Comparison of ENCODE assay signal across 23 cellular contexts in the genomic region with DNA sequence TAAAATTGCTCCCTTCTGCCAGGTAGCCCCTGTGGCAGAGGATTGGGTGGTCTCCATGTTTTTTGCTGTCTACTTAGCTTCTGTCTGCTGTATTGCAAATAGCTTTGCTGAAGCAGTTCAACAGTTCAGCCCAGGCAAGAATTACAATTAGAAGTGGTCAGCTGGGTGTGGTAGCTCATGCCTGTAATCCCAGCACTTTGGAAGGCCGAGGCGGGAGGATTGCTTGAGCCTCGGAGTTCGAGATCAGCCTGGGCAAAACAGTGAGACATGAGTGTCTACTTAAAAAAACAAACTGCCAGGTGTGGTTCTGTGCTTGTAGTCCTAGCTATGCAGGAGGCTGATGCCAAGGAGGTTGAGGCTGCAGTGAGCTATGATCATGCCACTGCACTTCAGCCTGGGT. TPM values are rescaled to one million over a fixed set of nuclear protein-coding genes. Genes with fewer than 3 reads are reported as not detected.
DNase-seq lines count a peak whose midpoint lies in the region; FAIRE-seq and TF ChIP-seq lines count a peak whose summit lies in the region.
"Had no signal": no experiment of that assay in that cellular context is flagged by ENCODE, and none has a peak within 500 bp of the region (broad histone marks: within the 10 kb centered on the region; RNA-seq: fewer than 3 reads in every experiment).

No MANE protein-coding gene starts in this region.

- H4K5ac ChIP-seq in H1 (ENCODE audit: insufficient read length, low read depth, low read length) (no peak overlapping the region), mesendoderm (ENCODE audit: low read length) (no peak overlapping the region)

- no peak overlapping the region for H2BK5ac ChIP-seq in H1 (ENCODE audit: low read depth, low read length)
- H2BK5ac ChIP-seq in mesendoderm (ENCODE audit: low read length) = no peak overlapping the region

- TF ChIP-seq EP300 in H1 (IDR thresholded peaks at IDR 0.05; ENCODE audit: borderline replicate concordance in 1 of 2, low read depth in 2 of 2, low read length in 2 of 2) = no peak

- TF ChIP-seq RAD21 in H1 (IDR thresholded peaks at IDR 0.05 in 1 of 2, conservative IDR thresholded peaks at IDR 0.05 in 1 of 2; ENCODE audit: low read depth in 2 of 2, low read length in 2 of 2) = no peak

- H4K20me1 ChIP-seq in H1 (replicated peaks in 1 of 2; ENCODE audit: control insufficient read depth in 1 of 2, insufficient read depth in 2 of 2, low read length in 2 of 2) = no peaks in the 10 kb centered on the region
- H4K20me1 ChIP-seq: BLaER1 treated with 17β-estradiol and CSF1 and Interleukin-3, amounts not matched to agents 10 nM and 100 nM had no signal

- H3K79me2 ChIP-seq in H1 (ENCODE audit: control insufficient read depth in 1 of 2, insufficient read depth in 2 of 2, low read length in 2 of 2) (no peaks in the 10 kb centered on the region), mesendoderm (ENCODE audit: control insufficient read depth, insufficient read depth, low read length) (no peaks in the 10 kb centered on the region)

- no peak for TF ChIP-seq POLR2A in H1 (IDR thresholded peaks at IDR 0.05; ENCODE audit: control extremely low read depth in 1 of 2, low read depth in 2 of 2, low read length in 2 of 2)

- H3K27me3 ChIP-seq in H1 (replicated peaks in 1 of 4; ENCODE audit: control insufficient read depth in 3 of 4, extremely low read depth in 1 of 4, insufficient read depth in 3 of 4, low read length in 3 of 4) (no peaks in the 10 kb centered on the region), mesendoderm (ENCODE audit: insufficient read depth, low read length, poor library complexity) (no peaks in the 10 kb centered on the region)
- H3K27me3 ChIP-seq: BE2C; BLaER1 treated with 17β-estradiol and CSF1 and Interleukin-3, amounts not matched to agents 10 nM and 100 nM had no signal

- DNase-seq in NCI-H82 (lab: John Stamatoyannopoulos, UW) = peak; percentile 26
- no peak for DNase-seq in NCI-H82 treated with DMSO at 0.1 percent for 48 hours (lab: John Stamatoyannopoulos, UW; ENCODE audit: unreplicated experiment)
- DNase-seq in H1 (ENCODE audit: low read depth in 1 of 2, low spot score in 2 of 2) = peak in 1 of 2 experiments; percentile 36
- no peak for DNase-seq in mesendoderm
- DNase-seq in NCI-H69 (lab: John Stamatoyannopoulos, UW) = no peak
- DNase-seq in dedifferentiated amniotic fluid mesenchymal stem cell (ENCODE audit: extremely low spot score) = no peak
- no peak for DNase-seq in DMS79 (lab: John Stamatoyannopoulos, UW)
- DNase-seq: 8988T; ACHN; BE2C; CD4-positive, alpha-beta T cell; CD8-positive, alpha-beta memory T cell; DMS 273 treated with DMSO at 0.1 percent for 48 hours; DMS53; DND-41; H9; HFFc6 had no signal

- no peak overlapping the region for H3K4me3 ChIP-seq in H1 (ENCODE audit: extremely low read depth in 1 of 4, insufficient read depth in 2 of 4, low read depth in 3 of 4, low read length in 4 of 4)
- no peak overlapping the region for H3K4me3 ChIP-seq in mesendoderm (ENCODE audit: low read length)
- H3K4me3 ChIP-seq: A549; BLaER1 treated with 17β-estradiol and CSF1 and Interleukin-3, amounts not matched to agents 10 nM and 100 nM had no signal

- H4K8ac ChIP-seq in H1 (ENCODE audit: extremely low read depth, insufficient read depth, low read length) (no peak overlapping the region), mesendoderm (ENCODE audit: low read depth, low read length) (no peak overlapping the region)

- 0 out of 2 replicates have a peak overlapping the region, but pooled peaks have one; percentile 15 for H2BK20ac ChIP-seq in H1 (ENCODE audit: low read length)

- CTCF ChIA-PET in H1 (lab: Charles Lee; ENCODE audit: partially characterized antibody) = interaction anchor here (0.9 to 2.1 kb wide), 6 partner anchors 15 to 60 kb away, joined by 3 to 5 read pairs (median 3); no protein-coding TSS in a partner anchor

- H3K4ac ChIP-seq in H1 (replicated peaks; ENCODE audit: insufficient read length, low read depth, low read length) (no peak overlapping the region), mesendoderm (ENCODE audit: low read depth, low read length) (no peak overlapping the region)

- H3K9me3 ChIP-seq in H1 (ENCODE audit: insufficient read depth in 2 of 2, low read depth in 1 of 2, low read length in 1 of 2) = no peaks in the 10 kb centered on the region
- H3K9me3 ChIP-seq: A549, BE2C had no signal

- no peaks in the 10 kb centered on the region for H3K23me2 ChIP-seq in H1 (ENCODE audit: low read depth, low read length)

- H3K4me2 ChIP-seq in H1 (ENCODE audit: insufficient read depth in 1 of 2, low read depth in 2 of 2, low read length in 2 of 2) = no peak overlapping the region
- no peak overlapping the region for H3K4me2 ChIP-seq in mesendoderm (ENCODE audit: low read length)
- H3K4me2 ChIP-seq: A549; BLaER1 treated with 17β-estradiol and CSF1 and Interleukin-3, amounts not matched to agents 10 nM and 100 nM had no signal

- H2BK15ac ChIP-seq in H1 (ENCODE audit: low read length) (no peak overlapping the region), mesendoderm (replicated peaks; ENCODE audit: low read depth) (no peak overlapping the region)

- H3K36me3 ChIP-seq in H1 (ENCODE audit: control insufficient read depth in 2 of 4, insufficient read depth in 4 of 4, low read length in 3 of 4) (no peaks in the 10 kb centered on the region), mesendoderm (ENCODE audit: control insufficient read depth, insufficient read depth, low read length) (no peaks in the 10 kb centered on the region)
- H3K36me3 ChIP-seq: BE2C; BLaER1 treated with 17β-estradiol and CSF1 and Interleukin-3, amounts not matched to agents 10 nM and 100 nM had no signal

- H3K56ac ChIP-seq in H1 (replicated peaks; ENCODE audit: insufficient read length, low read depth, low read length) = no peak overlapping the region
- no peak overlapping the region for H3K56ac ChIP-seq in mesendoderm (ENCODE audit: low read length)

- no peak overlapping the region for H2AFZ ChIP-seq in H1 (ENCODE audit: low read length)

- H3K18ac ChIP-seq in H1 (ENCODE audit: extremely low read depth, low read length) (no peak overlapping the region; the same call in 1 of the 2 replicates), mesendoderm (ENCODE audit: low read length) (no peak overlapping the region)

- POLR2A ChIA-PET in H1 (lab: Charles Lee; ENCODE audit: partially characterized antibody) = interaction anchor here (0.6 to 1.1 kb wide), 5 partner anchors 10 to 1058 kb away, joined by 3 to 5 read pairs (median 3); no protein-coding TSS in a partner anchor

- no peak overlapping the region for H3K14ac ChIP-seq in H1 (ENCODE audit: insufficient read length)

- TF ChIP-seq CTCF in H1 (IDR thresholded peaks at IDR 0.05; ENCODE audit: control extremely low read depth in 1 of 3, insufficient read depth in 1 of 3, low read depth in 1 of 3, low read length in 3 of 3) = no peak

- no peak overlapping the region for H2BK12ac ChIP-seq in H1 (ENCODE audit: low read depth, low read length)

- H3K79me1 ChIP-seq in H1 (ENCODE audit: low read depth, low read length) = no peaks in the 10 kb centered on the region
- H3K79me1 ChIP-seq in mesendoderm (ENCODE audit: low read length) = no peaks in the 10 kb centered on the region

- H2BK120ac ChIP-seq in H1 (replicated peaks; ENCODE audit: low read depth, low read length) (no peak overlapping the region), mesendoderm (ENCODE audit: low read depth, low read length) (peak overlapping the region; percentile 28)

- H4K91ac ChIP-seq in H1 (replicated peaks; ENCODE audit: insufficient read length, low read length) = no peak overlapping the region

- peaks cover 0 to 16% (median 6%) of the 10 kb centered on the region in 4 experiments; a peak in 4 of 7 replicates for H3K4me1 ChIP-seq in H1 (replicated peaks in 1 of 4; ENCODE audit: control insufficient read depth in 3 of 4, insufficient read depth in 4 of 4, low read length in 3 of 4)
- no peaks in the 10 kb centered on the region for H3K4me1 ChIP-seq in mesendoderm (ENCODE audit: control insufficient read depth, low read depth, low read length)
- H3K4me1 ChIP-seq: A549, BE2C had no signal

- H3K9ac ChIP-seq in H1 (replicated peaks in 1 of 4; ENCODE audit: extremely low read depth in 1 of 4, low read depth in 3 of 4, low read length in 3 of 4) (no peak overlapping the region), mesendoderm (ENCODE audit: low read length) (no peak overlapping the region)
- H3K9ac ChIP-seq: BLaER1 treated with 17β-estradiol and CSF1 and Interleukin-3, amounts not matched to agents 10 nM and 100 nM had no signal

- no peak for FAIRE-seq in H1 (lab: Jason Lieb, UNC)
- FAIRE-seq: A549, D721Med, G401.6, GM12892 had no signal

- no peak overlapping the region for H2AK5ac ChIP-seq in H1 (ENCODE audit: low read depth, low read length)
- H2AK5ac ChIP-seq in mesendoderm (ENCODE audit: low read length) = no peak overlapping the region

- H3K27ac ChIP-seq in H1 (ENCODE audit: low read depth, low read length) = no peak overlapping the region
- H3K27ac ChIP-seq in mesendoderm (ENCODE audit: low read depth, low read length) = no peak overlapping the region
- H3K27ac ChIP-seq: A549; BLaER1 treated with 17β-estradiol and CSF1 and Interleukin-3, amounts not matched to agents 10 nM and 100 nM had no signal

- WGBS in H1 (ENCODE audit: extremely low coverage in 1 of 2, insufficient coverage in 1 of 2, insufficient read length in 1 of 2, insufficient replicate concordance in 2 of 2, low coverage in 1 of 2, low lambda C conversion rate in 2 of 2, missing lambda C conversion rate in 1 of 2), 2 experiments = 95% methylated on average over 4 of the region's 4 CpGs; no CpG with 5 or more reads in 1 of the 2 experiments
- WGBS in mesendoderm (ENCODE audit: extremely low coverage, insufficient coverage, low lambda C conversion rate) = no CpG with 5 or more reads among the region's 4 CpGs

- no peak overlapping the region for H3K23ac ChIP-seq in H1 (ENCODE audit: insufficient read length)
- no peak overlapping the region for H3K23ac ChIP-seq in mesendoderm (ENCODE audit: low read length)

TF ChIP-seq in H1, 55 proteins besides CTCF, POLR2A, EP300 and RAD21 (continues in another document):
- TF ChIP-seq RXRA (IDR thresholded peaks at IDR 0.05; ENCODE audit: insufficient read depth, low read depth, low read length) = no peak

RNA-seq across cellular contexts. Expression of a gene that starts 30.7 kb away (rescaled TPM):
- total RNA-seq in H1 (2021; fragmentation: NEBNext Ultra II Directional; extraction: Animal tissue kit (Norgen Biotek cat#: 25700)) = 1.8 and 2.0 TPM in 2 replicates
- 0.24 and 0.50 TPM in 2 replicates for polyA plus RNA-seq in H1 (2011; rRNA removed)
- polyA plus RNA-seq in H1 (2011; cell fraction: cytosol; rRNA removed) = 0.87 TPM
- 0.16 TPM for polyA plus RNA-seq in H1 (2011; cell fraction: nucleus; rRNA removed)
- polyA plus RNA-seq in H1 (2012, experiment 1 of 2) = 0.62 to 0.84 TPM (median 0.77 TPM) in 4 replicates
- 0.38 TPM for polyA plus RNA-seq in H1 (2012, experiment 2 of 2)
- polyA plus RNA-seq in H1 (2013, experiment 1 of 2) = 2.4 TPM
- 2.4 TPM for polyA plus RNA-seq in H1 (2013, experiment 2 of 2)
- polyA minus RNA-seq in H1 (2011; rRNA and poly(A)+ RNA removed) = 0.34 TPM in 1 of 2 replicates, not detected in the other
- not detected for polyA minus RNA-seq in H1 (2011; cell fraction: cytosol; rRNA and poly(A)+ RNA removed)
- not detected for polyA minus RNA-seq in H1 (2011; cell fraction: nucleus; rRNA and poly(A)+ RNA removed)
- polyA plus RNA-seq in mesendoderm (2013, experiment 1 of 2) = 2.3 TPM
- polyA plus RNA-seq in mesendoderm (2013, experiment 2 of 2) = 2.1 TPM
- total RNA-seq: H4, HFFc6 had no signal
- polyA plus RNA-seq: A549 had no signal
